Comparison of ENCODE assay signal across 1 cellular context in genomic region chr17:1946021-1946932, GRCh38.
TF ChIP-seq lines count a peak whose summit lies in the region.

No MANE protein-coding gene starts in this region.

TF ChIP-seq in HepG2, 621 proteins besides CTCF, POLR2A, EP300 and RAD21 (continued from another document):
- peak; percentile 49; the same call in 1 of the 2 replicates for TF ChIP-seq MNT (IDR thresholded peaks at IDR 0.05)
- TF ChIP-seq ZNF691 (CRISPR knock-in tag; IDR thresholded peaks at IDR 0.05; ENCODE audit: borderline replicate concordance, low read depth): 0 out of 2 replicates have a peak, but pooled peaks have one; percentile 30
- TF ChIP-seq NR0B2 (CRISPR knock-in tag; IDR thresholded peaks at IDR 0.05): peak; percentile 66; the same call in 1 of the 2 replicates
- no peak for TF ChIP-seq HNRNPLL (IDR thresholded peaks at IDR 0.05; ENCODE audit: low read depth, low read length, poor library complexity, severe bottlenecking)
- no peak for TF ChIP-seq KDM3A (CRISPR knock-in tag; IDR thresholded peaks at IDR 0.05; ENCODE audit: low read depth)
- TF ChIP-seq NR2F6 (IDR thresholded peaks at IDR 0.05): no peak
- TF ChIP-seq NR2F6 (CRISPR knock-in tag; IDR thresholded peaks at IDR 0.05): peak; percentile 51; the same call in 1 of the 2 replicates
- no peak for TF ChIP-seq ZNF362 (CRISPR knock-in tag; IDR thresholded peaks at IDR 0.05; ENCODE audit: borderline replicate concordance)
- TF ChIP-seq SAP130 (CRISPR knock-in tag; IDR thresholded peaks at IDR 0.05; ENCODE audit: low read depth): peak; percentile 45; the same call in 1 of the 2 replicates
- TF ChIP-seq SOX13 (IDR thresholded peaks at IDR 0.05): no peak
- 0 out of 4 replicates have a peak, but pooled peaks of 1 of the 2 experiments have one; percentile 17 for TF ChIP-seq SOX13 (CRISPR knock-in tag; conservative IDR thresholded peaks at IDR 0.05 in 1 of 2, IDR thresholded peaks at IDR 0.05 in 1 of 2)
- TF ChIP-seq SKIL (CRISPR knock-in tag; IDR thresholded peaks at IDR 0.05; ENCODE audit: borderline replicate concordance): 0 out of 2 replicates have a peak, but pooled peaks have one; percentile 19
- TF ChIP-seq SOX5 (CRISPR knock-in tag; IDR thresholded peaks at IDR 0.05; ENCODE audit: borderline replicate concordance): peak; percentile 22; the same call in 1 of the 2 replicates
- 0 out of 2 replicates have a peak, but pooled peaks have one; percentile 22 for TF ChIP-seq FOXP4 (CRISPR knock-in tag; IDR thresholded peaks at IDR 0.05)
- TF ChIP-seq ZFX (CRISPR knock-in tag; IDR thresholded peaks at IDR 0.05; ENCODE audit: low read depth): peak; percentile 58
- TF ChIP-seq MXD1 (CRISPR knock-in tag; IDR thresholded peaks at IDR 0.05): 0 out of 2 replicates have a peak, but pooled peaks have one; percentile 45
- TF ChIP-seq JUNB (CRISPR knock-in tag; IDR thresholded peaks at IDR 0.05; ENCODE audit: borderline replicate concordance): peak; percentile 61
- TF ChIP-seq HOXA7 (CRISPR knock-in tag; IDR thresholded peaks at IDR 0.05): 0 out of 2 replicates have a peak, but pooled peaks have one; percentile 58
- no peak for TF ChIP-seq NONO (IDR thresholded peaks at IDR 0.05)
- TF ChIP-seq NONO (CRISPR knock-in tag; conservative IDR thresholded peaks at IDR 0.05): peak; percentile 30; the same call in 1 of the 2 replicates
- no peak for TF ChIP-seq SOX6 (IDR thresholded peaks at IDR 0.05)
- peak; percentile 39; the same call in 1 of the 2 replicates for TF ChIP-seq SOX6 (CRISPR knock-in tag; IDR thresholded peaks at IDR 0.05)
- TF ChIP-seq SYNCRIP (IDR thresholded peaks at IDR 0.05; ENCODE audit: insufficient read depth, low read depth, low read length): no peak
- TF ChIP-seq E2F5 (CRISPR knock-in tag; conservative IDR thresholded peaks at IDR 0.05): 0 out of 2 replicates have a peak, but pooled peaks have one; percentile 47
- TF ChIP-seq GATAD2A (CRISPR knock-in tag; IDR thresholded peaks at IDR 0.05): 0 out of 2 replicates have a peak, but pooled peaks have one; percentile 10
- peak; percentile 29 for TF ChIP-seq RAD51 (IDR thresholded peaks at IDR 0.05; ENCODE audit: borderline replicate concordance)
- 0 out of 2 replicates have a peak, but pooled peaks have one; percentile 44 for TF ChIP-seq HOXA3 (CRISPR knock-in tag; IDR thresholded peaks at IDR 0.05)
- no peak for TF ChIP-seq MED1 (CRISPR knock-in tag; IDR thresholded peaks at IDR 0.05)
- TF ChIP-seq GLMP (CRISPR knock-in tag; IDR thresholded peaks at IDR 0.05; ENCODE audit: borderline replicate concordance): no peak
- TF ChIP-seq REL (CRISPR knock-in tag; conservative IDR thresholded peaks at IDR 0.05): 0 out of 2 replicates have a peak, but pooled peaks have one; percentile 61
- peak; percentile 42; the same call in 1 of the 2 replicates for TF ChIP-seq ZNF780A (CRISPR knock-in tag; IDR thresholded peaks at IDR 0.05)
- no peak for TF ChIP-seq RBM39 (IDR thresholded peaks at IDR 0.05; ENCODE audit: low read depth, low read length, poor library complexity, severe bottlenecking)
- no peak for TF ChIP-seq TEF (CRISPR knock-in tag; IDR thresholded peaks at IDR 0.05)
- no peak for TF ChIP-seq SIN3B (IDR thresholded peaks at IDR 0.05; ENCODE audit: low read length)
- 0 out of 2 replicates have a peak, but pooled peaks have one; percentile 39 for TF ChIP-seq ZNF138 (CRISPR knock-in tag; IDR thresholded peaks at IDR 0.05; ENCODE audit: low read depth)
- TF ChIP-seq TFDP1 (CRISPR knock-in tag; IDR thresholded peaks at IDR 0.05; ENCODE audit: borderline replicate concordance): peak; percentile 89
- 0 out of 2 replicates have a peak, but pooled peaks have one; percentile 51 for TF ChIP-seq BORCS8-MEF2B (CRISPR knock-in tag; IDR thresholded peaks at IDR 0.05)
- TF ChIP-seq ZFY (CRISPR knock-in tag; IDR thresholded peaks at IDR 0.05): peak; percentile 49; the same call in 1 of the 2 replicates
- TF ChIP-seq AKAP8 (CRISPR knock-in tag; IDR thresholded peaks at IDR 0.05): no peak
- no peak for TF ChIP-seq ZNF274 (CRISPR knock-in tag; IDR thresholded peaks at IDR 0.05)
- TF ChIP-seq ZNF672 (CRISPR knock-in tag; IDR thresholded peaks at IDR 0.05): 0 out of 2 replicates have a peak, but pooled peaks have one; percentile 30
- TF ChIP-seq POGZ (CRISPR knock-in tag; IDR thresholded peaks at IDR 0.05): no peak
- peak; percentile 24; the same call in 1 of the 2 replicates for TF ChIP-seq MXD4 (CRISPR knock-in tag; IDR thresholded peaks at IDR 0.05)
- no peak for TF ChIP-seq ZNF773 (CRISPR knock-in tag; IDR thresholded peaks at IDR 0.05; ENCODE audit: borderline replicate concordance)
- TF ChIP-seq SP5 (CRISPR knock-in tag; IDR thresholded peaks at IDR 0.05; ENCODE audit: borderline replicate concordance, low read depth): peak; percentile 77
- 0 out of 2 replicates have a peak, but pooled peaks have one; percentile 27 for TF ChIP-seq ZNF589 (CRISPR knock-in tag; conservative IDR thresholded peaks at IDR 0.05)
- peak; percentile 13; the same call in 1 of the 2 replicates for TF ChIP-seq FOSL2 (CRISPR knock-in tag; IDR thresholded peaks at IDR 0.05)
- TF ChIP-seq MYC (CRISPR knock-in tag; IDR thresholded peaks at IDR 0.05; ENCODE audit: borderline replicate concordance): peak; percentile 71; the same call in 1 of the 2 replicates
- TF ChIP-seq FOXJ3 (CRISPR knock-in tag; IDR thresholded peaks at IDR 0.05; ENCODE audit: borderline replicate concordance): no peak
TF ChIP-seq in HepG2: peak in this region for 51.
